Comparison of ENCODE assay signal across 17 cellular contexts in the genomic region with DNA sequence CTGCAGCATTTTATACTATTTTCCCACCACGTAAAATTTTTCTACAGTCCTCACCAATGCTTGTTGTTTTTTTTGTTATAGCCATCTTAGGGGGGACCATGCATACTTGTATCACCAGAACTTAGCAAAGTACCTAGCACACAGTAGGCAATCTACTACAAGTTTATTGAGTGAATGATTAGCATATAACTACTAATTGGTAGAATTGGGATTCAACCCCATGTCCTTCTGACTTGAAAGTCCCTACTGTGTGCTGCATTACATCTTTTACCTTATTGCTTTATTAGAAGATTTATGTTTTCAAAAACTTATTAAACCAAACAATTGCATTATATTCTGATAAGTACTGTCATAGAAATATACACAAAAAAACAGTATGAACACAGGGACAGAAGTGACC.
"Had no signal": no experiment of that assay in that cellular context is flagged by ENCODE, and none has a peak within 500 bp of the region (broad histone marks: within the 10 kb centered on the region; RNA-seq: fewer than 3 reads in every experiment).

No MANE protein-coding gene starts in this region.

- DNase-seq: Kasumi-1, MM.1S, NCI-H1092 treated with DMSO at 0.1 percent for 48 hours, NCI-H1436, NCI-H187, NCI-H2029, NCI-H2081 treated with DMSO at 0.1 percent for 48 hours, NCI-H2171, NCI-H226, NCI-H446, NCI-H510A, NCI-H524 treated with DMSO at 0.1 percent for 48 hours, NCI-H69, NCI-H774, Right ventricle myocardium superior, RPMI8226, SK-N-SH had no signal

- H3K9me3 ChIP-seq: SK-N-SH had no signal
